In the genomic region with DNA sequence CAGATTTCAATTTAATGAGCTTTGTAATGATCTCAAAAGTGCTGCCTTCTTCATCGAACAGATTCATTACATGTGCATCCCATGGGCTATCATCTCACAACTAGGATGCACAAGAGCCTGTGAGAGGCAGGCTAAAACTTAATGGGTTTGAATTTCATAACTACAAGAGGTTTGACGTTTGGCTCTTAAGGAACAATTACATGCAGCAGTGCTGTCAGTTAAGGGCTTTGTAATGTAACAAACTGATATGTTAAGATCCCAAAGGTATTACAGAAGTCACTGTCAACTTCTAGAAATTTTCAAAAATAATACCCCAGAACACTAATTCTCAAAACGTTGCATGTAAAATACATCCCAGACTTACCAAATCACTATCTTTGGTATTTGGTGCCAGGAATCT, we compare ENCODE assay signal across 9 cellular contexts.
"Had no signal": no experiment of that assay in that cellular context is flagged by ENCODE, and none has a peak within 500 bp of the region (broad histone marks: within the 10 kb centered on the region; RNA-seq: fewer than 3 reads in every experiment).

No MANE protein-coding gene starts in this region.

- H2AFZ ChIP-seq: GM23338 had no signal

- H3K4me1 ChIP-seq: HAP-1 had no signal

- H3K27ac Mint-ChIP-seq: GM23338, HFFc6 had no signal

- H3K4me1 Mint-ChIP-seq: GM23338 had no signal

- H3K4me3 Mint-ChIP-seq: GM23338, HFFc6 had no signal

- FAIRE-seq: H1, HTR-8/SVneo, K562 had no signal

- H3K9me3 ChIP-seq: HAP-1 had no signal

- H3K4me3 ChIP-seq: GM23338, HAP-1, K562 had no signal

- H3K4me2 ChIP-seq: GM23338 had no signal

- ATAC-seq: GM23338, HCT116, K562 had no signal

- DNase-seq: H7, HFFc6, IMR-90 had no signal
